ENCODE assay signal across 33 cellular contexts in the genomic region with DNA sequence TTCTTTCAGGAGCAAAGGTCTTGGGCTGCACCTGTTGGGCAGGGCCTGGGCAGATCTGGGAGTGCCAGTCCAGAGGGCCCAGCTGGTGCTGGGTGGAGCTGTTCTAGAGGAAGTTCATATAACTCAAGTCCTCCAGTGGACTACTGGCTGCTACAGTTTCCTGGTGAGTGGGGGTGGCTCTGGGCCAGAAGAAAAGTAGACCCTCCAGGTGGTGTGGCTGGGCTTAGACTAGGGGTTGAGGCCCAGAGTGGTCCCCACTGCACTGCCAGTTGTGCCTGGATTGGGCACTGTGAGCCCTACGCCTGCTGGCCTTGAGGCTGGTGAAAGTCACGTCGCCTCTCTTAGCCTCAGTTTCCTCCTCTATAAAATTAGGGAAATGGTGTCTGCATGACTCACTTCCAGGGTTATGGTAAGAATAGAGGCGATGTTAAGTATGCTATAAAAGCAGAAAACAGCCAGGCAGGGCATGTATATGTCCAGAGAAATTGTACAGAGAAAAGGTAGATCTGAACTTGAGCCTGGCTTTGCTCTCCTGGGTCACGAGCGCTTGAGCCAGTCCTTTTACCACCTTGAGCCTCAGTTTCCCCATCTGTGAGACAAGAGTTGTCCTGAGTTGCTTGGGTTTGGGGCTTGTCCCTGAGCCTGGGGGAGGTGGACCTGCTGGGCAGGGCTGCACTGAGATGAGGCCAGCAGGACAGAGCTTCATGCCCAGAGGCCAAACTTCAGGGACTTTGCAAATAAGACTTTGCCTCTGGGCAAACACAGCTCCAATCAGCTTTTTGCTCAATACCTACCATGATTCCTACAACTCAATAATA. TPM values are rescaled to one million over a fixed set of nuclear protein-coding genes. Genes with fewer than 3 reads are reported as not detected.
DNase-seq lines count a peak whose midpoint lies in the region; ATAC-seq and TF ChIP-seq lines count a peak whose summit lies in the region.
"Had no signal": no experiment of that assay in that cellular context is flagged by ENCODE, and none has a peak within 500 bp of the region (broad histone marks: within the 10 kb centered on the region; RNA-seq: fewer than 3 reads in every experiment).

No MANE protein-coding gene starts in this region.

- TF ChIP-seq CTCF in NB4 (IDR thresholded peaks at IDR 0.05; ENCODE audit: low read depth, low read length) = no peak

- H3K27ac ChIP-seq in mucosa of rectum (ENCODE audit: low read depth in 2 of 2, low read length in 2 of 2) = peak overlapping the region; percentile 94 to 98
- H3K27ac ChIP-seq: breast epithelium, epithelial cell of prostate, psoas muscle, VCaP had no signal

- H3K9ac ChIP-seq in mucosa of rectum (ENCODE audit: low read depth in 1 of 2, low read length in 2 of 2) = peak overlapping the region; percentile 55 to 68

- TF ChIP-seq POLR2A in NB4 (IDR thresholded peaks at IDR 0.05; ENCODE audit: extremely low read depth, insufficient read length) = no peak

- H3K9me3 ChIP-seq in mucosa of rectum (ENCODE audit: control insufficient read depth in 2 of 2, low read length in 2 of 2) = no peaks in the 10 kb centered on the region
- H3K9me3 ChIP-seq: breast epithelium, psoas muscle had no signal

- ATAC-seq in esophagus mucosa (peak; percentile 63), GM18907 (IDR thresholded peaks at IDR 0.05; ENCODE audit: unreplicated experiment) (no peak)
- ATAC-seq: K562; left ventricle myocardium superior; naive thymus-derived CD8-positive, alpha-beta T cell; psoas muscle; stimulated activated memory B cell treated with anti-CD40 and anti-IgM and Interleukin-4, amounts not matched to agents 10 μg/mL and 1 μg/mL and 100 μg/mL, for 72 hours had no signal

- H3K36me3 ChIP-seq in mucosa of rectum (ENCODE audit: control insufficient read depth in 2 of 2, insufficient read depth in 2 of 2, low read length in 2 of 2) = peaks cover under 1 to 5% of the 10 kb centered on the region in 2 donors
- H3K36me3 ChIP-seq: breast epithelium had no signal

- peaks cover 15 to 22% of the 10 kb centered on the region in 2 donors for H3K4me1 ChIP-seq in mucosa of rectum (ENCODE audit: control insufficient read depth in 2 of 2, insufficient read depth in 2 of 2, low read length in 2 of 2)
- H3K4me1 ChIP-seq: psoas muscle had no signal

- H3K27me3 ChIP-seq in mucosa of rectum (ENCODE audit: control insufficient read depth in 2 of 2, insufficient read depth in 2 of 2, low read length in 2 of 2) = peaks cover 3 to 4% of the 10 kb centered on the region in 2 donors

- DNase-seq in COLO668 (lab: John Stamatoyannopoulos, UW; ENCODE audit: unreplicated experiment) (peak; percentile 47), NB4 (ENCODE audit: low read depth) (peak; percentile 56), GM19238 (ENCODE audit: insufficient read length, low spot score) (no peak), SIG-M5 (lab: John Stamatoyannopoulos, UW) (no peak)
- DNase-seq in activated effector memory CD4-positive, alpha-beta T cell treated with anti-CD3 and anti-CD28 coated beads, Interleukin-2, amount 50 U/mL, for 16 hours = no peak
- DNase-seq: activated CD4-positive, alpha-beta T cell treated with anti-CD3 and anti-CD28 coated beads for 48 hours; activated CD8-positive, alpha-beta memory T cell treated with anti-CD3 and anti-CD28 coated beads for 24 hours; activated gamma-delta T cell; activated naive CD8-positive, alpha-beta T cell treated with anti-CD3 and anti-CD28 coated beads for 36 hours; activated T-cell treated with anti-CD3 and anti-CD28 coated beads for 4 hours; anterior cingulate cortex; CD4-positive, alpha-beta memory T cell; effector CD4-positive, alpha-beta T cell; EL; left ventricle myocardium superior; naive thymus-derived CD8-positive, alpha-beta T cell; NCI-H2081 treated with DMSO at 0.1 percent for 48 hours; NCI-H446; NCI-H748 treated with DMSO at 0.1 percent for 48 hours; nucleus accumbens; psoas muscle had no signal

- H3K4me3 ChIP-seq in NB4 (ENCODE audit: low read depth, low read length) (no peak overlapping the region), mucosa of rectum (ENCODE audit: low read length in 2 of 2) (peak overlapping the region; percentile 33 to 57)
- H3K4me3 ChIP-seq: breast epithelium, K562, psoas muscle had no signal

RNA-seq across cellular contexts. Expression of gene CLDN3, which starts 3.8 kb away (rescaled TPM):
- total RNA-seq in esophagus mucosa = 0.64 TPM
- total RNA-seq: activated naive CD8-positive, alpha-beta T cell treated with anti-CD3 and anti-CD28 coated beads for 36 hours; CD4-positive, alpha-beta memory T cell; HT1080; left ventricle myocardium superior; MCF 10A; naive thymus-derived CD8-positive, alpha-beta T cell; subcutaneous adipose tissue had no signal

RNA-seq across cellular contexts. Expression of gene ABHD11, which starts 35.3 kb away (rescaled TPM):
- total RNA-seq in esophagus mucosa = 11.7 TPM

RNA-seq across cellular contexts. Expression of gene STX1A, which starts 54.4 kb away (rescaled TPM):
- 1.2 TPM for total RNA-seq in esophagus mucosa

RNA-seq across cellular contexts. Expression of gene CLDN4, which starts 56.9 kb away (rescaled TPM):
- total RNA-seq in esophagus mucosa = 149 TPM
- total RNA-seq: CD4-positive, alpha-beta memory T cell; left ventricle myocardium superior; skeletal muscle tissue had no signal

Comparison
In these comparisons a context has a peak if more than half of its experiments do, and no peak if none do; other contexts are left out.
1. DNase-seq: peak in COLO668 (single experiment) and NB4 (single experiment); none in activated effector memory CD4-positive, alpha-beta T cell treated with anti-CD3 and anti-CD28 coated beads, Interleukin-2, amount 50 U/mL, for 16 hours (single experiment), GM19238 (single experiment) and SIG-M5 (single experiment).